Comparison of ENCODE assay signal across 1 cellular context in the genomic region with DNA sequence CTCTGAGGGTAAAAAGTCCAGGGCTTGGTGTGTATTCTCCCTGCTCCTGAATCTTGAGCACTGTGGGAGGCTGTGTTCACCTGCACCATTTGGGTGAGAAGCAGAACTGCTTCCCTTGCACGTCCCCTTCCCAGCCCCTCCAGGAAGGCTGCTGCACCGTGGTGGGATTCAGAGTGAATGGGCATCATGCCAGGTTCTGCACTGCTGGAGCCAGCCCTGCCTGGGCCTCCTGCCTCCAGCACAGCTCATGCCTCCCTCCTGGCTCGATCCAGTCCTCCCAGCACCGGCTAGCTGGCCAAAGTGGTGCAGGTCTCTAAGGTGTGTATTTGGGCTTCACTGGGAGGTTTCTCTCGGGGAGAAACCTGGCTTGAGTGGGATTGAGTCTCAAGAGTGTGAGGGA.
TF ChIP-seq lines count a peak whose summit lies in the region.

No MANE protein-coding gene starts in this region.

TF ChIP-seq in GM23338, 12 proteins besides CTCF, POLR2A, EP300 and RAD21 (continued from another document):
- TF ChIP-seq, protein P1, sequence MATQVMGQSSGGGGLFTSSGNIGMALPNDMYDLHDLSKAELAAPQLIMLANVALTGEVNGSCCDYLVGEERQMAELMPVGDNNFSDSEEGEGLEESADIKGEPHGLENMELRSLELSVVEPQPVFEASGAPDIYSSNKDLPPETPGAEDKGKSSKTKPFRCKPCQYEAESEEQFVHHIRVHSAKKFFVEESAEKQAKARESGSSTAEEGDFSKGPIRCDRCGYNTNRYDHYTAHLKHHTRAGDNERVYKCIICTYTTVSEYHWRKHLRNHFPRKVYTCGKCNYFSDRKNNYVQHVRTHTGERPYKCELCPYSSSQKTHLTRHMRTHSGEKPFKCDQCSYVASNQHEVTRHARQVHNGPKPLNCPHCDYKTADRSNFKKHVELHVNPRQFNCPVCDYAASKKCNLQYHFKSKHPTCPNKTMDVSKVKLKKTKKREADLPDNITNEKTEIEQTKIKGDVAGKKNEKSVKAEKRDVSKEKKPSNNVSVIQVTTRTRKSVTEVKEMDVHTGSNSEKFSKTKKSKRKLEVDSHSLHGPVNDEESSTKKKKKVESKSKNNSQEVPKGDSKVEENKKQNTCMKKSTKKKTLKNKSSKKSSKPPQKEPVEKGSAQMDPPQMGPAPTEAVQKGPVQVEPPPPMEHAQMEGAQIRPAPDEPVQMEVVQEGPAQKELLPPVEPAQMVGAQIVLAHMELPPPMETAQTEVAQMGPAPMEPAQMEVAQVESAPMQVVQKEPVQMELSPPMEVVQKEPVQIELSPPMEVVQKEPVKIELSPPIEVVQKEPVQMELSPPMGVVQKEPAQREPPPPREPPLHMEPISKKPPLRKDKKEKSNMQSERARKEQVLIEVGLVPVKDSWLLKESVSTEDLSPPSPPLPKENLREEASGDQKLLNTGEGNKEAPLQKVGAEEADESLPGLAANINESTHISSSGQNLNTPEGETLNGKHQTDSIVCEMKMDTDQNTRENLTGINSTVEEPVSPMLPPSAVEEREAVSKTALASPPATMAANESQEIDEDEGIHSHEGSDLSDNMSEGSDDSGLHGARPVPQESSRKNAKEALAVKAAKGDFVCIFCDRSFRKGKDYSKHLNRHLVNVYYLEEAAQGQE (IDR thresholded peaks at IDR 0.05; ENCODE audit: unreplicated experiment) = no peak
- TF ChIP-seq ZNF331 (CRISPR knock-in tag; IDR thresholded peaks at IDR 0.05; ENCODE audit: low read depth) (no peak), NANOG (IDR thresholded peaks at IDR 0.05; ENCODE audit: borderline replicate concordance) (no peak), STAT1 (IDR thresholded peaks at IDR 0.05; ENCODE audit: unreplicated experiment) (no peak), POLR2AphosphoS5 (IDR thresholded peaks at IDR 0.05; ENCODE audit: low read depth) (no peak), JUNB (IDR thresholded peaks at IDR 0.05; ENCODE audit: unreplicated experiment) (no peak)
